ENCODE assay signal across 30 cellular contexts in genomic region chrX:31307952-31308351, GRCh38.
"Had no signal": no experiment of that assay in that cellular context is flagged by ENCODE, and none has a peak within 500 bp of the region (broad histone marks: within the 10 kb centered on the region; RNA-seq: fewer than 3 reads in every experiment).

No MANE protein-coding gene starts in this region.

- H3K4me3 ChIP-seq: pancreas, psoas muscle, skin epidermis, smooth muscle cell, spleen, suprapubic skin, testis, tibial nerve, upper lobe of left lung, vagina had no signal

- H3K27ac ChIP-seq: neutrophil, pancreas, psoas muscle, skin epidermis, spleen, suprapubic skin, testis, tibial nerve, upper lobe of left lung, vagina had no signal

- H3K4me1 ChIP-seq: pancreas, psoas muscle, spleen, suprapubic skin, testis, tibial nerve, upper lobe of left lung, vagina had no signal

- DNase-seq: naive B cell; naive thymus-derived CD8-positive, alpha-beta T cell; nephron progenitor cell; nucleus accumbens; pancreas; psoas muscle; right cardiac atrium; spleen; stimulated activated CD4-positive, alpha-beta T cell treated with anti-CD3 and anti-CD28 coated beads, Interleukin-12 subunit alpha, Interleukin-12 subunit beta, amount 100 ng/mL, for 4 hours; stimulated activated CD4-positive, alpha-beta T cell treated with anti-CD3 and anti-CD28 coated beads, Interleukin-1b, Interleukin-23, amount 100 ng/mL, for 48 hours; stimulated activated CD4-positive, alpha-beta T cell treated with anti-CD3 and anti-CD28 coated beads, Interleukin-4, amount 100 ng/mL, for 1 hour; stimulated activated CD4-positive, alpha-beta T cell treated with anti-CD3 and anti-CD28 coated beads, Interleukin-4, amount 100 ng/mL, for 4 hours; stimulated activated CD8-positive, alpha-beta memory T cell treated with anti-CD3 and anti-CD28 coated beads, Interleukin-4, amount 100 ng/mL, for 48 hours; stimulated activated naive CD4-positive, alpha-beta T cell; stimulated activated naive CD8-positive, alpha-beta T cell treated with anti-CD3 and anti-CD28 coated beads, Interleukin-15, amount 100 ng/mL, for 72 hours; stimulated activated naive CD8-positive, alpha-beta T cell treated with anti-CD3 and anti-CD28 coated beads, Interleukin-15, Interleukin-2, amounts not matched to agents 100 U/mL and 50 U/mL, for 24 hours; substantia nigra; testis; trophoblast cell; upper lobe of left lung had no signal

- H3K36me3 ChIP-seq: neutrophil, pancreas, spleen, suprapubic skin, tibial nerve, upper lobe of left lung, vagina had no signal

- ATAC-seq: naive thymus-derived CD8-positive, alpha-beta T cell; natural killer cell treated with Interleukin-12 subunit alpha and Interleukin-12 subunit beta and Interleukin-15 and Interleukin-18, amount 100 ng/mL, for 72 hours; pancreas; psoas muscle; right cardiac atrium; sciatic nerve; stimulated activated memory B cell treated with anti-CD40 and anti-IgM and Interleukin-4, amounts not matched to agents 10 μg/mL and 1 μg/mL and 100 μg/mL, for 72 hours; stimulated activated naive CD8-positive, alpha-beta T cell treated with anti-CD3 and anti-CD28 coated beads, Interleukin-15, amount 100 ng/mL, for 72 hours; stimulated activated naive CD8-positive, alpha-beta T cell treated with anti-CD3 and anti-CD28 coated beads, Interleukin-15, Interleukin-2, amounts not matched to agents 100 U/mL and 50 U/mL, for 24 hours had no signal

- H3K9me3 ChIP-seq: neutrophil, pancreas, psoas muscle, suprapubic skin, testis, tibial nerve, upper lobe of left lung, vagina had no signal

- H3K27me3 ChIP-seq: neutrophil, spleen, suprapubic skin, testis, tibial nerve, upper lobe of left lung, vagina had no signal

- H3K4me2 ChIP-seq: smooth muscle cell had no signal

- FAIRE-seq: urothelium cell line had no signal
